ENCODE assay signal across 8 cellular contexts in the genomic region with DNA sequence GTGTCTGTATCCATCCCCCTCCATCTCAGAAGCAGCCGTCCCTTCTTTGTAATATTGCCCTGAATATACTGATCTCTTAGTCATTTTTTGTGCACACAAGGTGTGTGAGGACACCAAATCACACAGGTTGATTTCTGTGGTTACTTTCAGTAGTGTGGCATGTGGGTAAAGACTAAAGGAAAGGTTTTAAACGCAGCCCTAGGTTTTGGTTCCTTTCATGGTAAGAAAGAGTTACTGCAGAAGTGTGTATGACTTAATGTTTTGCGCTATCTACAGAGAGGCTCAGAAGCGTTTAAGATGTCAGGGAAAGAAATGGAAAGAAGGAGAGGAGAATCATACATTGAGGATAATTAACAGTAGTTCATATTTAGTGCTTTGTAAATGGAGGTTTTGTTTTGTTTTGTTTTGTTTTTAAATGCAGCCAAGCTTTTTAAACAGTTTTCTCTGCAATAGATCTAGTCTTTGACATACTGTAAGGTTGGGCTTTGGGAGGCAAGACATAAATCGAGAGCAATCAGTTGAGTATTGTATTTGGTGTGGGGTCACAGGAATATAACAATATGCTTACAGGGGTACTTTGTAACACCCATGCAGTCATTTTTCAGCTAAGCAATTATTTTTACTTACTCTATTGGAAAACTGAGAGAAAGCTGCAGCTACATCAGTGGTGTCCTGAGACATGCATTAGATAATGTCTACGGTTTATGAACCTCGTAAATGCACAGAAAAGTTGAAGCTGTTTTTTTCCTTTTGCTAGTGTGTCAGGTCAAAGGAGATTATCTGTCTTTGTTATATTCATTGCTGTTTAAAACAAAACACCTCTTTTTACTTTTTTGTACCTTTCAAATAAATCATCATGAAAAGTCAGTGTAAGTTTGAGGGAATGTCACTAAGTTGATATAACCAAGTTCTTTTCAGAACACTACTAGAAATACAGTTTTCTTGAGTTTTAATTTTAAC. TPM values are rescaled to one million over a fixed set of nuclear protein-coding genes. Genes with fewer than 3 reads are reported as not detected.
DNase-seq lines count a peak whose midpoint lies in the region; ATAC-seq, FAIRE-seq and TF ChIP-seq lines count a peak whose summit lies in the region.

No MANE protein-coding gene starts in this region.

- intact Hi-C loops in Right ventricle myocardium inferior (cut with DNase I) (loop anchor here (10.0 kb wide), 3 partner anchors 209 to 289 kb away; no protein-coding TSS in a partner anchor), kidney (cut with DNase I) (no loop called here)

- no peak for FAIRE-seq in kidney (lab: Jason Lieb, UNC)

- no peak overlapping the region for H3K9ac ChIP-seq in kidney (ENCODE audit: low read length in 2 of 2)

- H3K36me3 ChIP-seq in cardiac muscle cell (no peaks in the 10 kb centered on the region), kidney (ENCODE audit: control insufficient read depth in 1 of 2, insufficient read depth in 2 of 2, low read length in 2 of 2) (no peaks in the 10 kb centered on the region)

- peak overlapping the region; percentile 65 for H3K27ac Mint-ChIP-seq in T-helper 17 cell
- peak overlapping the region; percentile 68 for H3K27ac Mint-ChIP-seq in type B pancreatic cell

- TF ChIP-seq CTCF in cardiac muscle cell (IDR thresholded peaks at IDR 0.05; ENCODE audit: low read depth, low read length) (no peak), kidney (IDR thresholded peaks at IDR 0.05; ENCODE audit: borderline replicate concordance, extremely low read depth, insufficient read depth) (no peak), type B pancreatic cell (conservative IDR thresholded peaks at IDR 0.05) (no peak)

- peaks cover 6% of the 10 kb centered on the region for H3K4me1 ChIP-seq in cardiac muscle cell (ENCODE audit: low read depth)
- H3K4me1 ChIP-seq in kidney (ENCODE audit: control insufficient read depth in 1 of 2, insufficient read depth in 1 of 2, low read depth in 1 of 2, low read length in 2 of 2), result peaks cover 2 to 3% of the 10 kb centered on the region in 2 donors

- peak overlapping the region; percentile 76 for H3K4me3 ChIP-seq in cardiac muscle cell
- peak overlapping the region; percentile 79 to 82 for H3K4me3 ChIP-seq in kidney (ENCODE audit: low read length in 2 of 2)

- no peak for ATAC-seq in Right ventricle myocardium inferior
- peak; percentile 32 for ATAC-seq in T-helper 17 cell
- no peak for ATAC-seq in HG02885 (IDR thresholded peaks at IDR 0.05; ENCODE audit: poor library complexity, unreplicated experiment)
- ATAC-seq in GM19035 (IDR thresholded peaks at IDR 0.05; ENCODE audit: unreplicated experiment), result no peak

- DNase-seq in cardiac muscle cell (ENCODE audit: low read depth in 1 of 2, low spot score in 1 of 2) (no peak), Right ventricle myocardium inferior (ENCODE audit: missing footprints) (no peak), T-helper 17 cell (no peak), kidney (no peak), type B pancreatic cell (ENCODE audit: extremely low spot score, unreplicated experiment) (no peak), GDM1 (lab: John Stamatoyannopoulos, UW) (no peak)

- H3K36me3 Mint-ChIP-seq in T-helper 17 cell (ENCODE audit: low read depth) (peaks cover 4% of the 10 kb centered on the region), type B pancreatic cell (no peaks in the 10 kb centered on the region)

- H3K9me3 ChIP-seq in cardiac muscle cell (ENCODE audit: low read depth) (no peaks in the 10 kb centered on the region), T-helper 17 cell (ENCODE audit: control insufficient read depth, low read length, poor library complexity, severe bottlenecking) (no peaks in the 10 kb centered on the region), kidney (ENCODE audit: control insufficient read depth in 1 of 2, low read length in 2 of 2) (no peaks in the 10 kb centered on the region)

- H3K9me3 Mint-ChIP-seq in type B pancreatic cell, result no peaks in the 10 kb centered on the region

- H3K27ac ChIP-seq in cardiac muscle cell, result no peak overlapping the region
- H3K27ac ChIP-seq in kidney (ENCODE audit: low read depth in 2 of 2, low read length in 2 of 2), result no peak overlapping the region

- H3K27me3 Mint-ChIP-seq in T-helper 17 cell (peaks cover 24% of the 10 kb centered on the region), type B pancreatic cell (peaks cover 41% of the 10 kb centered on the region)

- peaks cover 16% of the 10 kb centered on the region for H3K4me1 Mint-ChIP-seq in T-helper 17 cell
- peaks cover 17% of the 10 kb centered on the region for H3K4me1 Mint-ChIP-seq in type B pancreatic cell (ENCODE audit: unreplicated experiment)

- no peaks in the 10 kb centered on the region for H3K27me3 ChIP-seq in cardiac muscle cell

- H3K4me3 Mint-ChIP-seq in T-helper 17 cell, result peak overlapping the region; percentile 92
- peak overlapping the region; percentile 93 for H3K4me3 Mint-ChIP-seq in type B pancreatic cell

RNA-seq across cellular contexts. Expression of gene NBEA, which starts 1.9 kb away (rescaled TPM):
- total RNA-seq in cardiac muscle cell, result 7.9 and 13.2 TPM in 2 replicates
- polyA plus RNA-seq in cardiac muscle cell, result 4.6 and 6.8 TPM in 2 replicates
- 17.2 TPM for total RNA-seq in Right ventricle myocardium inferior
- 1 to 10 TPM; 2.6 to 3.8 TPM for total RNA-seq in T-helper 17 cell
- total RNA-seq in kidney, result 14.6 TPM
- 4.7 TPM for polyA plus RNA-seq in kidney (ENCODE audit: insufficient read depth, low read depth, low replicate concordance)
- 7.2 and 20.8 TPM in 2 replicates for total RNA-seq in type B pancreatic cell (ENCODE audit: low replicate concordance)
